ENCODE assay signal across 1 cellular context in genomic region chr1:30728340-30728739, GRCh38.
TF ChIP-seq lines count a peak whose summit lies in the region.

No MANE protein-coding gene starts in this region.

TF ChIP-seq in H1, 55 proteins besides CTCF, POLR2A, EP300 and RAD21:
- TF ChIP-seq CEBPB (IDR thresholded peaks at IDR 0.05; ENCODE audit: low read depth, low read length), result no peak
